Comparison of ENCODE assay signal across 3 cellular contexts in genomic region chr17:73536700-73537680, GRCh38.
TF ChIP-seq lines count a peak whose summit lies in the region.

No MANE protein-coding gene starts in this region.

TF ChIP-seq in SK-N-SH, 30 proteins besides CTCF, POLR2A, EP300 and RAD21:
- TF ChIP-seq FOXJ3 (CRISPR knock-in tag; IDR thresholded peaks at IDR 0.05) (0 out of 2 replicates have a peak, but pooled peaks have one; percentile 34), GATA2 (CRISPR knock-in tag; IDR thresholded peaks at IDR 0.05) (peak; percentile 81), JUND (IDR thresholded peaks at IDR 0.05) (no peak)

TF ChIP-seq in SK-N-SH treated with all-trans-retinoic acid at 6 μM for 48 hours, 23 proteins besides CTCF, POLR2A, EP300 and RAD21:
- TF ChIP-seq GLIS3 (CRISPR knock-in tag; IDR thresholded peaks at IDR 0.05) (no peak), ESRRG (CRISPR knock-in tag; IDR thresholded peaks at IDR 0.05) (no peak), POU6F1 (CRISPR knock-in tag; IDR thresholded peaks at IDR 0.05; ENCODE audit: borderline replicate concordance, low read depth) (no peak), SNAI2 (CRISPR knock-in tag; IDR thresholded peaks at IDR 0.05) (no peak), ZFP30 (CRISPR knock-in tag; IDR thresholded peaks at IDR 0.05) (no peak), CSDC2 (CRISPR knock-in tag; IDR thresholded peaks at IDR 0.05) (no peak), ZC3H10 (CRISPR knock-in tag; IDR thresholded peaks at IDR 0.05) (no peak), ZFP3 (CRISPR knock-in tag; IDR thresholded peaks at IDR 0.05) (no peak), PATZ1 (CRISPR knock-in tag; IDR thresholded peaks at IDR 0.05; ENCODE audit: borderline replicate concordance) (no peak), BACH2 (CRISPR knock-in tag; IDR thresholded peaks at IDR 0.05; ENCODE audit: borderline replicate concordance) (no peak), ZNF565 (CRISPR knock-in tag; conservative IDR thresholded peaks at IDR 0.05; ENCODE audit: low read depth) (no peak), ISL1 (CRISPR knock-in tag; IDR thresholded peaks at IDR 0.05) (no peak), TCF4 (CRISPR knock-in tag; IDR thresholded peaks at IDR 0.05; ENCODE audit: borderline replicate concordance) (no peak), PPARA (CRISPR knock-in tag; IDR thresholded peaks at IDR 0.05; ENCODE audit: borderline replicate concordance) (no peak), ZNF70 (CRISPR knock-in tag; IDR thresholded peaks at IDR 0.05) (no peak), CSRNP3 (CRISPR knock-in tag; IDR thresholded peaks at IDR 0.05) (no peak), RARB (CRISPR knock-in tag; IDR thresholded peaks at IDR 0.05) (no peak), TOX (CRISPR knock-in tag; IDR thresholded peaks at IDR 0.05; ENCODE audit: borderline replicate concordance) (no peak), TSHZ2 (CRISPR knock-in tag; IDR thresholded peaks at IDR 0.05) (no peak)

TF ChIP-seq in H1, 55 proteins besides CTCF, POLR2A, EP300 and RAD21:
- TF ChIP-seq ASH2L (IDR thresholded peaks at IDR 0.05; ENCODE audit: low read length) (no peak), MAX (IDR thresholded peaks at IDR 0.05) (no peak), RBBP5 (IDR thresholded peaks at IDR 0.05; ENCODE audit: borderline replicate concordance, low read depth, low read length) (no peak), EZH2 (IDR thresholded peaks at IDR 0.05; ENCODE audit: low read depth, low read length, severe bottlenecking) (no peak), SIRT6 (IDR thresholded peaks at IDR 0.05; ENCODE audit: low read length) (no peak), YY1 (IDR thresholded peaks at IDR 0.05; ENCODE audit: low read depth, low read length) (no peak)
